ENCODE assay signal across 17 cellular contexts in the genomic region with DNA sequence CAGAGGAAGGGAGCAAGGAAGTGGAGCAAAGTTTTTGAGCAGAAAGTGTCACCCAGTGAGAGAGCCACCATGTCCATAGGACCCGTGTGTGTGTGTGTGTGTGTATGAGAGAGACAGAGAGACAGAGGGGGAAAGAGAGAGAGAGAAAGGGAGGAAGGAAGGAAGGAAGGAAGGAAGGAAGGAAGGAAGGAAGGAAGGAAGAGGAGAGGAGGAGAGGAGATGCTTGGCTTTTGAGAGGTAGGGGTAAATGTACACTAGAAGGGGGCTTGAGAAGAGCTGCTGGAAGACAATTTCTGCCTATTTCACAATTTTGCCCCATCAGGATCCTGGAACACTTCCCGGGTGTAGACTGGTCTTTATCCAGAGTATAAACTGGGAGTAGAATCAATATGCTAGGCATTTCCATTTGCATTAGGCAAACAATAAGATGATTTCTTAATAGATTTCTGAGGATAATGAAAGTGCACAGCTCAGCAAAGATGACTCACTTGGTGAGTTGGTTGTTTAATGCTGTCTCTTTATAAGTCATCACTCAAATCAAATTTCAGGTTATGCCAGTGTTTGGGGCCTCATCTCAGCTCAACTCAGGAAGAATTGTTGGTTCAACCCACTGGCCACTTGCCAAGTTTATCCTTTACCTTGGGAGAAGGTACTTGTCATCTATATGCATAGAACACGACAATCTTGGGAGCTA.
DNase-seq lines count a peak whose midpoint lies in the region; FAIRE-seq and TF ChIP-seq lines count a peak whose summit lies in the region.
"Had no signal": no experiment of that assay in that cellular context is flagged by ENCODE, and none has a peak within 500 bp of the region (broad histone marks: within the 10 kb centered on the region; RNA-seq: fewer than 3 reads in every experiment).

No MANE protein-coding gene starts in this region.

- H3K4me1 ChIP-seq in prostate gland (replicated peaks): no peaks in the 10 kb centered on the region
- H3K4me1 ChIP-seq: spleen had no signal

- H3K27ac ChIP-seq in epithelial cell of prostate (no peak overlapping the region), prostate gland (no peak overlapping the region)
- H3K27ac ChIP-seq: coronary artery, hepatocyte, ovary, spleen had no signal

- DNase-seq in HPDE6-E6E7 (ENCODE audit: extremely low spot score) (peak; percentile 55), RCC 7860 (ENCODE audit: low spot score) (peak; percentile 33), epithelial cell of prostate (ENCODE audit: low read depth, low spot score) (peak; percentile 63), prostate gland (ENCODE audit: low spot score) (peak; percentile 6), DMS79 (lab: John Stamatoyannopoulos, UW) (no peak)
- DNase-seq in activated naive CD4-positive, alpha-beta T cell (lab: John Stamatoyannopoulos, UW): no peak
- no peak for DNase-seq in stimulated activated naive CD4-positive, alpha-beta T cell (lab: John Stamatoyannopoulos, UW)
- DNase-seq: activated CD4-positive, alpha-beta memory T cell treated with anti-CD3 and anti-CD28 coated beads for 36 hours; amniotic stem cell; CD4-positive, alpha-beta memory T cell; NCI-H187; ovary; SHP77 treated with DMSO at 0.1 percent for 48 hours; spleen; stimulated activated naive CD8-positive, alpha-beta T cell treated with anti-CD3 and anti-CD28 coated beads, Interleukin-15, amount 100 ng/mL, for 72 hours had no signal

- H3K4me3 ChIP-seq in prostate gland: no peak overlapping the region
- H3K4me3 ChIP-seq: coronary artery, hepatocyte, ovary, spleen had no signal

- TF ChIP-seq POLR2A in prostate gland (IDR thresholded peaks at IDR 0.05): no peak

- WGBS in prostate gland: 58% methylated on average over 3 of the region's 3 CpGs

- FAIRE-seq in RCC 7860 (lab: Jason Lieb, UNC): peak; percentile 80

- intact Hi-C loops in prostate gland (cut with DNase I): no loop called here

- H3K36me3 ChIP-seq in prostate gland: no peaks in the 10 kb centered on the region
- H3K36me3 ChIP-seq: ovary, spleen had no signal

- no peaks in the 10 kb centered on the region for H3K27me3 ChIP-seq in prostate gland (replicated peaks; ENCODE audit: insufficient read depth)
- H3K27me3 ChIP-seq: hepatocyte, ovary, spleen had no signal

- no peaks in the 10 kb centered on the region for H3K9me3 ChIP-seq in prostate gland
- H3K9me3 ChIP-seq: ovary, spleen had no signal

- TF ChIP-seq CTCF in prostate gland (IDR thresholded peaks at IDR 0.05): no peak

Comparison
In these comparisons a context has a peak if more than half of its experiments do, and no peak if none do; other contexts are left out.
1. DNase-seq: peak in HPDE6-E6E7 (single experiment), RCC 7860 (single experiment), epithelial cell of prostate (single experiment) and prostate gland (single experiment); none in activated naive CD4-positive, alpha-beta T cell (0 of 4), stimulated activated naive CD4-positive, alpha-beta T cell (0 of 6) and DMS79 (single experiment).